In genomic region chr7:5421626-5422323, GRCh38 we compare ENCODE assay signal across 8 cellular contexts.
DNase-seq lines count a peak whose midpoint lies in the region; ATAC-seq and TF ChIP-seq lines count a peak whose summit lies in the region.

No MANE protein-coding gene starts in this region.

- no peak for TF ChIP-seq CTCF in NB4 (IDR thresholded peaks at IDR 0.05; ENCODE audit: low read depth, low read length)
- TF ChIP-seq CTCF in GM10248 (IDR thresholded peaks at IDR 0.05; ENCODE audit: control extremely low read depth, extremely low read depth, low read depth, missing control alignments): no peak

- POLR2A ChIA-PET in GM10248 (lab: Yijun Ruan, JAX): interaction anchor here (0.6 kb wide), 1 partner anchor 74 kb away, joined by 3 read pairs; no protein-coding TSS in a partner anchor

- CTCF ChIA-PET in GM10248 (lab: Yijun Ruan, JAX): interaction anchor here (1.1 to 1.8 kb wide), 5 partner anchors 16 to 181 kb away, joined by 3 to 7 read pairs (median 4); no protein-coding TSS in a partner anchor

- ATAC-seq in GM19324 (IDR thresholded peaks at IDR 0.05; ENCODE audit: low FRiP score, unreplicated experiment): no peak

- peak; percentile 41 to 66 (median 58) for DNase-seq in NCI-H1417 (lab: John Stamatoyannopoulos, UW)
- DNase-seq in NCI-H1417 treated with DMSO at 0.1 percent for 48 hours (lab: John Stamatoyannopoulos, UW): no peak
- peak; percentile 81 for DNase-seq in NB4 (ENCODE audit: low read depth)
- peak; percentile 82 for DNase-seq in astrocyte of the hippocampus (ENCODE audit: low read depth, low spot score)
- peak; percentile 51 for DNase-seq in retina
- no peak for DNase-seq in GM10248 (ENCODE audit: extremely low spot score)

- TF ChIP-seq POLR2A in NB4 (IDR thresholded peaks at IDR 0.05; ENCODE audit: extremely low read depth, insufficient read length): no peak

- H3K4me3 ChIP-seq in NB4 (ENCODE audit: low read depth, low read length): peak overlapping the region; percentile 80
- H3K4me3 ChIP-seq in iPS-11a (ENCODE audit: low read depth, low read length): peak overlapping the region; percentile 72

Comparison
In these comparisons a context has a peak if more than half of its experiments do, and no peak if none do; other contexts are left out.
1. DNase-seq: peak in NCI-H1417 (3 of 3), NB4 (single experiment), astrocyte of the hippocampus (single experiment) and retina (single experiment); none in NCI-H1417 treated with DMSO at 0.1 percent for 48 hours (single experiment) and GM10248 (single experiment).